6 cellular contexts compared by ENCODE assay signal in genomic region chrX:13062331-13062730, GRCh38. TPM values are rescaled to one million over a fixed set of nuclear protein-coding genes. Genes with fewer than 3 reads are reported as not detected.
"Had no signal": no experiment of that assay in that cellular context is flagged by ENCODE, and none has a peak within 500 bp of the region (broad histone marks: within the 10 kb centered on the region; RNA-seq: fewer than 3 reads in every experiment).

No MANE protein-coding gene starts in this region.

RNA-seq across cellular contexts. Expression of gene FAM9C, which starts 17.9 kb away (rescaled TPM):
- total RNA-seq: OCI-LY7, PC-3, PC-9, SJSA1, SK-MEL-5, T-cell had no signal
